1 cellular context compared by ENCODE assay signal in genomic region chr7:84232653-84233052, GRCh38.
TF ChIP-seq lines count a peak whose summit lies in the region.

No MANE protein-coding gene starts in this region.

TF ChIP-seq in GM23338, 12 proteins besides CTCF, POLR2A, EP300 and RAD21 (continued from another document):
- TF ChIP-seq ZNF462 (CRISPR knock-in tag; IDR thresholded peaks at IDR 0.05) (no peak), ZNF331 (CRISPR knock-in tag; IDR thresholded peaks at IDR 0.05; ENCODE audit: low read depth) (no peak), STAT1 (IDR thresholded peaks at IDR 0.05; ENCODE audit: unreplicated experiment) (no peak), ZNF114 (CRISPR knock-in tag; IDR thresholded peaks at IDR 0.05) (no peak), JUNB (IDR thresholded peaks at IDR 0.05; ENCODE audit: unreplicated experiment) (no peak), POLR2AphosphoS5 (IDR thresholded peaks at IDR 0.05; ENCODE audit: low read depth) (no peak), NANOG (IDR thresholded peaks at IDR 0.05; ENCODE audit: borderline replicate concordance) (no peak), CREB1 (CRISPR knock-in tag; IDR thresholded peaks at IDR 0.05; ENCODE audit: low read depth) (no peak)
